7 cellular contexts compared by ENCODE assay signal in the genomic region with DNA sequence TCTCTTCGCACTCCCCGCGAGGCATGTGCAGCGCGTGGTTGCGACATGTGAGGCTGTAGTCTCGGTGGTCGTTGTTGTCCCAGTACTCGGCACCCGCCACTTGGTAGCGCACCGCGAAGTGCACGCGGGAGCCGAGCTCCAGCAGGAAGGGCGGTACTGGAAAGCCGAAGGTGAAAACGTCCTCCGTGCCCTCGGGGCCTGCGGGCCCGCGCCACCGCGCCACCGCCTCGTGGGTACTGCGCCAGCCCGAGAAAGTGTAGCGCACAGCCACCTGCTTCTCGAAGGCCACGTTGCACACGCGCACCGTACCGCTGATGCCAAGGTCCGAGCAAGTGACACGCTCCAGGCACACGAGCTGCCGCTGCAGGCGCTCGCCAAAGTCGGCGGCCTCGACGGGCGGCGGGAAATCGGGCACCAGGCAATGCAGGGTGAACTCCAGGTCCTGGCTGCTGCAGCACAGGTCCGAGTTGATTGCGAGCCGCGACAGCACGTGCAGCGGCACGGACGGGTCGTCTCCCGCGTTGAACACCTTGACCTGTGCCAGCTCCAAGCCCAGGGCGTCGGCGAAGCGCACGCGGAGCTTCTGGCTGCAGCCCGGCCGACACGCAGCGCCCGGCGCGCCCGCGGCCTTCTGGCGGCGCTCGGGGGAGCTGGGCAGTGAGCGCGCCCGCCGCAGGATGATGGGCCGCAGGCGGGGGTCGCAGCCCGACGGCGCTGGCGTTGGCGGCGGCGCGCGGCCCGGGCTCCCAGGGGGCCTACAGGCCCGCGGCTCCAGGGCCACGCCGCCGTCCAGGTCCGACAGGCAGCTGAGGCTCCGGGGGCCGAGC. TPM values are rescaled to one million over a fixed set of nuclear protein-coding genes. Genes with fewer than 3 reads are reported as not detected.
DNase-seq lines count a peak whose midpoint lies in the region; ATAC-seq, FAIRE-seq and TF ChIP-seq lines count a peak whose summit lies in the region.

No MANE protein-coding gene starts in this region.

- H3K4me2 ChIP-seq in OCI-LY1 (ENCODE audit: low read length), result peak overlapping the region; percentile 77

- H3K27me3 ChIP-seq in OCI-LY1 (ENCODE audit: insufficient read depth, low read length), result no peaks in the 10 kb centered on the region
- H3K27me3 ChIP-seq in effector memory CD4-positive, alpha-beta T cell (replicated peaks; ENCODE audit: control insufficient read depth, insufficient read depth, low read length, poor library complexity, severe bottlenecking), result no peaks in the 10 kb centered on the region
- no peaks in the 10 kb centered on the region for H3K27me3 ChIP-seq in muscle layer of duodenum (ENCODE audit: low read depth, low read length)

- peak overlapping the region; percentile 97 for H3K9ac ChIP-seq in OCI-LY1 (ENCODE audit: low read length)

- no peaks in the 10 kb centered on the region for H3K79me2 ChIP-seq in OCI-LY1 (ENCODE audit: insufficient read depth, low read length)

- no peak for TF ChIP-seq POLR2A in H54 (IDR thresholded peaks at IDR 0.05; ENCODE audit: low read depth, low read length)

- H4K20me1 ChIP-seq in OCI-LY1 (ENCODE audit: insufficient read depth, low read length), result no peaks in the 10 kb centered on the region

- H3F3A ChIP-seq in OCI-LY1 (ENCODE audit: insufficient read depth, low read length), result no peaks in the 10 kb centered on the region

- H3K9me3 ChIP-seq in OCI-LY1 (ENCODE audit: low read length) (no peaks in the 10 kb centered on the region), muscle layer of duodenum (ENCODE audit: control insufficient read depth in 1 of 2, low read length in 2 of 2) (no peaks in the 10 kb centered on the region)
- no peaks in the 10 kb centered on the region for H3K9me3 ChIP-seq in effector memory CD4-positive, alpha-beta T cell (ENCODE audit: control insufficient read depth, low read length)

- H3K36me3 ChIP-seq in OCI-LY1 (ENCODE audit: insufficient read depth, low read length) (peaks cover 17% of the 10 kb centered on the region), muscle layer of duodenum (ENCODE audit: control insufficient read depth in 1 of 2, insufficient read depth in 2 of 2, low read length in 2 of 2) (peaks cover 5 to 14% of the 10 kb centered on the region in 2 donors)
- peaks cover 17% of the 10 kb centered on the region for H3K36me3 ChIP-seq in effector memory CD4-positive, alpha-beta T cell (ENCODE audit: control insufficient read depth, insufficient read depth, low read length)

- no peaks in the 10 kb centered on the region for H3K9me2 ChIP-seq in OCI-LY1 (ENCODE audit: low read depth, low read length)

- no peak overlapping the region for H2AFZ ChIP-seq in OCI-LY1 (ENCODE audit: low read length)

- TF ChIP-seq CTCF in OCI-LY1 (IDR thresholded peaks at IDR 0.05; ENCODE audit: low read length), result no peak

- H3K4me1 ChIP-seq in OCI-LY1 (ENCODE audit: insufficient read depth, low read length, severe bottlenecking) (peaks cover 35% of the 10 kb centered on the region), muscle layer of duodenum (ENCODE audit: control insufficient read depth in 1 of 2, insufficient read depth in 2 of 2, low read length in 2 of 2) (peaks cover 24 to 40% of the 10 kb centered on the region in 2 donors)
- H3K4me1 ChIP-seq in effector memory CD4-positive, alpha-beta T cell (ENCODE audit: control insufficient read depth, insufficient read depth, low read length, poor library complexity, severe bottlenecking), result peaks cover 5% of the 10 kb centered on the region

- no peak for DNase-seq in effector memory CD4-positive, alpha-beta T cell
- no peak for DNase-seq in H54 (ENCODE audit: insufficient read length, low spot score)
- DNase-seq in SKM-1 treated with dmso at 0.1 percent for 144 hours (lab: John Stamatoyannopoulos, UW; ENCODE audit: unreplicated experiment), result no peak
- no peak for DNase-seq in cerebellum (ENCODE audit: low spot score)

- H3K27ac ChIP-seq in OCI-LY1 (ENCODE audit: low read depth, low read length, poor library complexity, severe bottlenecking) (no peak overlapping the region), muscle layer of duodenum (ENCODE audit: low read length) (peak overlapping the region; percentile 93)
- peak overlapping the region; percentile 83 for H3K27ac ChIP-seq in effector memory CD4-positive, alpha-beta T cell (ENCODE audit: insufficient read depth, low read length, poor library complexity, severe bottlenecking)

- peak overlapping the region; percentile 92 for H3K4me3 ChIP-seq in OCI-LY1 (ENCODE audit: low read depth, low read length, poor library complexity, severe bottlenecking)
- H3K4me3 ChIP-seq in effector memory CD4-positive, alpha-beta T cell (ENCODE audit: insufficient read depth, low read depth, low read length, poor library complexity, severe bottlenecking), result peak overlapping the region; percentile 85
- peak overlapping the region; percentile 86 to 87 for H3K4me3 ChIP-seq in muscle layer of duodenum (ENCODE audit: low read depth in 1 of 2, low read length in 2 of 2)

- no peak for FAIRE-seq in H54 (lab: Jason Lieb, UNC)

- peak; percentile 27 for ATAC-seq in GM21825 (IDR thresholded peaks at IDR 0.05; ENCODE audit: unreplicated experiment)

RNA-seq across cellular contexts. Expression of gene PPP1R3D, which starts 0.8 kb away (rescaled TPM):
- total RNA-seq in cerebellum, result 3.6 TPM

RNA-seq across cellular contexts. Expression of gene FAM217B, which starts 0.9 kb away (rescaled TPM):
- 10.1 TPM for total RNA-seq in cerebellum

RNA-seq across cellular contexts. Expression of gene SYCP2, which starts 5.8 kb away (rescaled TPM):
- total RNA-seq in cerebellum, result 4.2 TPM

RNA-seq across cellular contexts. Expression of gene CDH26, which starts 19.0 kb away (rescaled TPM):
- 1.2 TPM for total RNA-seq in cerebellum
